In the genomic region with DNA sequence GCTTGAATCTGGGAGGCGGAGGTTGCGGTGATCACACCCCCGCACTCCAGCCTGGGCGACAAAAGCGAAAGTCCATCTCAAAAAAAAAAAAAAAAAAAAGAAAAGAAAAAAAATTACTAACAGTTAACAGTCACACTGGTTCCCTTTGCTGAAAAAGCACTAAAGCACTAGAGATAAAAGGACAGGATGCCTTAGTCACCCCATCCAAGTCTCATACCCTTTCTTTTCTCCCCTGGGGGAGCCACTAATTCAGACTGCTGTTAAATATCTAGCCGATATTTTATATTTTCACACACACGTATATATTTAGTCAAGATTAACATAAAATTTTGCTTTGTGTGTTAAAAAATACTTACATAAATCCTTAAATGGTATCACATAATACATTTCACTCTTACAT, we compare ENCODE assay signal across 34 cellular contexts.
"Had no signal": no experiment of that assay in that cellular context is flagged by ENCODE, and none has a peak within 500 bp of the region (broad histone marks: within the 10 kb centered on the region; RNA-seq: fewer than 3 reads in every experiment).

No MANE protein-coding gene starts in this region.

- H3K27ac ChIP-seq: adrenal gland, body of pancreas, brain microvascular endothelial cell, breast epithelium, VCaP had no signal

- H3K36me3 Mint-ChIP-seq: activated CD4-positive, alpha-beta memory T cell treated with anti-CD3 and anti-CD28 coated beads for 36 hours; activated naive CD4-positive, alpha-beta T cell treated with anti-CD3 and anti-CD28 coated beads, Interleukin-2, amount 50 U/mL, for 72 hours; activated naive CD8-positive, alpha-beta T cell treated with anti-CD3 and anti-CD28 coated beads for 36 hours had no signal

- ATAC-seq: activated CD8-positive, alpha-beta T cell treated with anti-CD3 and anti-CD28 coated beads for 36 hours; activated naive CD4-positive, alpha-beta T cell treated with anti-CD3 and anti-CD28 coated beads, Interleukin-2, amount 50 U/mL, for 72 hours; activated T-cell treated with anti-CD3 and anti-CD28 coated beads, Interleukin-2, amount 50 U/mL, for 4 hours; activated T-cell treated with anti-CD3 and anti-CD28 coated beads, Interleukin-2, amount 50 U/mL, for 72 hours; activated T-helper 17 cell treated with anti-CD3 and anti-CD28 coated beads, Interleukin-2, amount 50 U/mL, for 72 hours; body of pancreas had no signal

- H3K4me1 Mint-ChIP-seq: activated B cell treated with CpG ODN at 0.5 μM for 24 hours; activated CD4-positive, alpha-beta T cell treated with anti-CD3 and anti-CD28 coated beads, Interleukin-2, amount 10 ng/mL, durations not matched to agents 24 days and 14 days; activated naive CD8-positive, alpha-beta T cell treated with anti-CD3 and anti-CD28 coated beads for 36 hours; activated T-helper 17 cell treated with anti-CD3 and anti-CD28 coated beads, Interleukin-2, amount 50 U/mL, for 72 hours had no signal

- H3K4me3 Mint-ChIP-seq: activated B cell treated with CpG ODN at 0.5 μM for 24 hours; activated CD4-positive, alpha-beta memory T cell treated with anti-CD3 and anti-CD28 coated beads for 36 hours; activated CD4-positive, alpha-beta T cell treated with anti-CD3 and anti-CD28 coated beads, Interleukin-2, amount 10 ng/mL, durations not matched to agents 24 days and 14 days; activated CD8-positive, alpha-beta T cell treated with anti-CD3 and anti-CD28 coated beads for 36 hours; activated naive CD4-positive, alpha-beta T cell treated with anti-CD3 and anti-CD28 coated beads for 36 hours; activated naive CD8-positive, alpha-beta T cell treated with anti-CD3 and anti-CD28 coated beads for 36 hours; activated T-cell treated with anti-CD3 and anti-CD28 coated beads, Interleukin-2, amount 50 U/mL, for 4 hours; activated T-cell treated with anti-CD3 and anti-CD28 coated beads, Interleukin-2, amount 50 U/mL, for 72 hours; activated T-helper 1 cell treated with anti-CD3 and anti-CD28 coated beads, Interleukin-12 subunit alpha, Interleukin-12 subunit beta, Interleukin-2, Interleukin-4 antibody, amounts not matched to agents 30 ng/mL and 10 ng/mL and 1 ng/mL, durations not matched to agents 14 hours and 24 hours and 36 hours; activated T-helper 17 cell treated with anti-CD3 and anti-CD28 coated beads, Interleukin-2, amount 50 U/mL, for 72 hours; T-helper 1 cell treated with Interleukin-12 subunit alpha and Interleukin-12 subunit beta and Interleukin-4 antibody, amounts not matched to agents 30 μg/mL and 1 μg/mL, for 36 hours; T-helper 2 cell treated with Interferon-gamma antibody and Interleukin-4, amounts not matched to agents 5 μg/mL and 100 μg/mL, for 36 hours had no signal

- H3K4me3 ChIP-seq: adrenal gland, body of pancreas, breast epithelium had no signal

- H3K9me3 Mint-ChIP-seq: activated B cell treated with CpG ODN at 0.5 μM for 24 hours; activated CD4-positive, alpha-beta memory T cell treated with anti-CD3 and anti-CD28 coated beads for 36 hours; activated CD4-positive, alpha-beta T cell treated with anti-CD3 and anti-CD28 coated beads, Interleukin-2, amount 10 ng/mL, durations not matched to agents 24 days and 14 days; activated CD8-positive, alpha-beta T cell treated with anti-CD3 and anti-CD28 coated beads for 36 hours; activated naive CD4-positive, alpha-beta T cell treated with anti-CD3 and anti-CD28 coated beads for 36 hours; activated naive CD4-positive, alpha-beta T cell treated with anti-CD3 and anti-CD28 coated beads, Interleukin-2, amount 50 U/mL, for 72 hours; activated naive CD8-positive, alpha-beta T cell treated with anti-CD3 and anti-CD28 coated beads for 36 hours; activated T-cell treated with anti-CD3 and anti-CD28 coated beads, Interleukin-2, amount 50 U/mL, for 4 hours; activated T-cell treated with anti-CD3 and anti-CD28 coated beads, Interleukin-2, amount 50 U/mL, for 72 hours; activated T-helper 1 cell treated with anti-CD3 and anti-CD28 coated beads, Interleukin-12 subunit alpha, Interleukin-12 subunit beta, Interleukin-2, Interleukin-4 antibody, amounts not matched to agents 30 ng/mL and 10 ng/mL and 1 ng/mL, durations not matched to agents 14 hours and 24 hours and 36 hours; activated T-helper 17 cell treated with anti-CD3 and anti-CD28 coated beads, Interleukin-2, amount 50 U/mL, for 72 hours; T-helper 1 cell treated with Interleukin-12 subunit alpha and Interleukin-12 subunit beta and Interleukin-4 antibody, amounts not matched to agents 30 μg/mL and 1 μg/mL, for 36 hours; T-helper 2 cell treated with Interferon-gamma antibody and Interleukin-4, amounts not matched to agents 5 μg/mL and 100 μg/mL, for 36 hours had no signal

- H3K27me3 ChIP-seq: adrenal gland, body of pancreas, brain microvascular endothelial cell, breast epithelium had no signal

- H3K9me3 ChIP-seq: adrenal gland, body of pancreas, breast epithelium had no signal

- H3K27me3 Mint-ChIP-seq: activated B cell treated with CpG ODN at 0.5 μM for 24 hours; activated CD4-positive, alpha-beta memory T cell treated with anti-CD3 and anti-CD28 coated beads for 36 hours; activated CD4-positive, alpha-beta T cell treated with anti-CD3 and anti-CD28 coated beads, Interleukin-2, amount 10 ng/mL, durations not matched to agents 24 days and 14 days; activated CD8-positive, alpha-beta T cell treated with anti-CD3 and anti-CD28 coated beads for 36 hours; activated naive CD8-positive, alpha-beta T cell treated with anti-CD3 and anti-CD28 coated beads for 36 hours; activated T-helper 17 cell treated with anti-CD3 and anti-CD28 coated beads, Interleukin-2, amount 50 U/mL, for 72 hours had no signal

- H3K27ac Mint-ChIP-seq: activated B cell treated with CpG ODN at 0.5 μM for 24 hours; activated CD4-positive, alpha-beta memory T cell treated with anti-CD3 and anti-CD28 coated beads for 36 hours; activated CD4-positive, alpha-beta T cell treated with anti-CD3 and anti-CD28 coated beads, Interleukin-2, amount 10 ng/mL, durations not matched to agents 24 days and 14 days; activated CD8-positive, alpha-beta T cell treated with anti-CD3 and anti-CD28 coated beads for 36 hours; activated naive CD4-positive, alpha-beta T cell treated with anti-CD3 and anti-CD28 coated beads for 36 hours; activated naive CD8-positive, alpha-beta T cell treated with anti-CD3 and anti-CD28 coated beads for 36 hours; activated T-cell treated with anti-CD3 and anti-CD28 coated beads, Interleukin-2, amount 50 U/mL, for 72 hours; activated T-helper 1 cell treated with anti-CD3 and anti-CD28 coated beads, Interleukin-12 subunit alpha, Interleukin-12 subunit beta, Interleukin-2, Interleukin-4 antibody, amounts not matched to agents 30 ng/mL and 10 ng/mL and 1 ng/mL, durations not matched to agents 14 hours and 24 hours and 36 hours; activated T-helper 17 cell treated with anti-CD3 and anti-CD28 coated beads, Interleukin-2, amount 50 U/mL, for 72 hours; T-helper 1 cell treated with Interleukin-12 subunit alpha and Interleukin-12 subunit beta and Interleukin-4 antibody, amounts not matched to agents 30 μg/mL and 1 μg/mL, for 36 hours; T-helper 2 cell treated with Interferon-gamma antibody and Interleukin-4, amounts not matched to agents 5 μg/mL and 100 μg/mL, for 36 hours had no signal

- DNase-seq: activated B cell treated with CpG ODN at 0.5 μM for 24 hours; activated CD4-positive, alpha-beta memory T cell treated with anti-CD3 and anti-CD28 coated beads for 36 hours; activated CD4-positive, alpha-beta T cell treated with anti-CD3 and anti-CD28 coated beads for 4 hours; activated CD4-positive, alpha-beta T cell treated with anti-CD3 and anti-CD28 coated beads, Interleukin-2, amount 10 ng/mL, durations not matched to agents 24 days and 14 days; activated CD4-positive, alpha-beta T cell treated with anti-CD3 and anti-CD28 coated beads, Interleukin-2, amount 50 U/mL, for 1 hour; activated CD4-positive, alpha-beta T cell treated with anti-CD3 and anti-CD28 coated beads, Interleukin-2, amount 50 U/mL, for 4 hours; activated CD4-positive, CD25-positive, alpha-beta regulatory T cell treated with anti-CD3 and anti-CD28 coated beads, Interleukin-2, amount 50 U/mL, for 72 hours; activated CD8-positive, alpha-beta memory T cell treated with anti-CD3 and anti-CD28 coated beads, Interleukin-2, amount 50 U/mL, for 4 hours; activated CD8-positive, alpha-beta T cell treated with anti-CD3 and anti-CD28 coated beads for 36 hours; activated effector memory CD4-positive, alpha-beta T cell treated with anti-CD3 and anti-CD28 coated beads, Interleukin-2, amount 50 U/mL, for 16 hours; activated gamma-delta T cell treated with Interleukin-2 at 50 U/mL for 16 hours; activated naive CD4-positive, alpha-beta T cell; activated naive CD4-positive, alpha-beta T cell treated with anti-CD3 and anti-CD28 coated beads for 36 hours; activated naive CD4-positive, alpha-beta T cell treated with anti-CD3 and anti-CD28 coated beads, Interleukin-2, amount 50 U/mL, for 16 hours; activated naive CD8-positive, alpha-beta T cell treated with anti-CD3 and anti-CD28 coated beads for 36 hours; activated T-cell treated with anti-CD3 and anti-CD28 coated beads for 4 hours; activated T-cell treated with anti-CD3 and anti-CD28 coated beads, Interleukin-2, amount 50 U/mL, for 1 hour; activated T-cell treated with anti-CD3 and anti-CD28 coated beads, Interleukin-2, amount 50 U/mL, for 4 hours; activated T-cell treated with anti-CD3 and anti-CD28 coated beads, Interleukin-2, amount 50 U/mL, for 72 hours; adrenal gland; amniotic stem cell; aorta; body of pancreas; brain microvascular endothelial cell; central memory CD4-positive, alpha-beta T cell; T-helper 2 cell; T-helper 9 cell had no signal

- H3K4me1 ChIP-seq: breast epithelium had no signal

- H3K36me3 ChIP-seq: adrenal gland, brain microvascular endothelial cell, breast epithelium had no signal
